ENCODE assay signal across 1 cellular context in the genomic region with DNA sequence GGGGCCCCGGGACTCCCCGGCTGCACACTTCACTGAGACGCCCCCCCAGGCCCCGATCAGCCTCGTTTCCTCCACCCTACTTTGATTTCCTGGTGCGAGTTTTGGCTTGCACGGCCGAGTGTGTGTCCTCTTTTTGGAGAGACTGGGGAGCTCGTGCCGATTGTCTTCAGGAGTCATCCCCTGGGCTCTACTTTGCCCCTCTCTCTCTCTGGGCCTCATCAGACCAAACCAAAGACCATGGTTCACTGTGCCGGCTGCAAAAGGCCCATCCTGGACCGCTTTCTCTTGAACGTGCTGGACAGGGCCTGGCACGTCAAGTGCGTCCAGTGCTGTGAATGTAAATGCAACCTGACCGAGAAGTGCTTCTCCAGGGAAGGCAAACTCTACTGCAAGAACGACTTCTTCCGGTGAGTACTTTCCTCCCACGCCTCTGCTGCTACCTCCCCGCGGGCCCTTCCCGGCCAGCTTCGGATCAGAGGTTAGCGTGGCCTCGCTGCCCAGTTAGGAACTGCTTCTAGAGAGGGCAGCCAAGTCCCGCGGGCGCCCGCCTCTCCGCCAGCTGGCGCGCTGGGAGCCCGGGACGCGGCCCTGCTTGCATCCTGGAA.
A peak's percentile ranks its signal among the peaks of the same experiment; 100 is the strongest.
TF ChIP-seq lines count a peak whose summit lies in the region.

No MANE protein-coding gene starts in this region.

TF ChIP-seq in Ishikawa, 13 proteins besides CTCF, POLR2A, EP300 and RAD21 (continued from another document):
- TF ChIP-seq, protein P1, sequence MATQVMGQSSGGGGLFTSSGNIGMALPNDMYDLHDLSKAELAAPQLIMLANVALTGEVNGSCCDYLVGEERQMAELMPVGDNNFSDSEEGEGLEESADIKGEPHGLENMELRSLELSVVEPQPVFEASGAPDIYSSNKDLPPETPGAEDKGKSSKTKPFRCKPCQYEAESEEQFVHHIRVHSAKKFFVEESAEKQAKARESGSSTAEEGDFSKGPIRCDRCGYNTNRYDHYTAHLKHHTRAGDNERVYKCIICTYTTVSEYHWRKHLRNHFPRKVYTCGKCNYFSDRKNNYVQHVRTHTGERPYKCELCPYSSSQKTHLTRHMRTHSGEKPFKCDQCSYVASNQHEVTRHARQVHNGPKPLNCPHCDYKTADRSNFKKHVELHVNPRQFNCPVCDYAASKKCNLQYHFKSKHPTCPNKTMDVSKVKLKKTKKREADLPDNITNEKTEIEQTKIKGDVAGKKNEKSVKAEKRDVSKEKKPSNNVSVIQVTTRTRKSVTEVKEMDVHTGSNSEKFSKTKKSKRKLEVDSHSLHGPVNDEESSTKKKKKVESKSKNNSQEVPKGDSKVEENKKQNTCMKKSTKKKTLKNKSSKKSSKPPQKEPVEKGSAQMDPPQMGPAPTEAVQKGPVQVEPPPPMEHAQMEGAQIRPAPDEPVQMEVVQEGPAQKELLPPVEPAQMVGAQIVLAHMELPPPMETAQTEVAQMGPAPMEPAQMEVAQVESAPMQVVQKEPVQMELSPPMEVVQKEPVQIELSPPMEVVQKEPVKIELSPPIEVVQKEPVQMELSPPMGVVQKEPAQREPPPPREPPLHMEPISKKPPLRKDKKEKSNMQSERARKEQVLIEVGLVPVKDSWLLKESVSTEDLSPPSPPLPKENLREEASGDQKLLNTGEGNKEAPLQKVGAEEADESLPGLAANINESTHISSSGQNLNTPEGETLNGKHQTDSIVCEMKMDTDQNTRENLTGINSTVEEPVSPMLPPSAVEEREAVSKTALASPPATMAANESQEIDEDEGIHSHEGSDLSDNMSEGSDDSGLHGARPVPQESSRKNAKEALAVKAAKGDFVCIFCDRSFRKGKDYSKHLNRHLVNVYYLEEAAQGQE (IDR thresholded peaks at IDR 0.05; ENCODE audit: low read depth) = peak; percentile 74
- TF ChIP-seq ZBTB7A (IDR thresholded peaks at IDR 0.05; ENCODE audit: low read depth) = 0 out of 2 replicates have a peak, but pooled peaks have one; percentile 30
- TF ChIP-seq, protein P2, sequence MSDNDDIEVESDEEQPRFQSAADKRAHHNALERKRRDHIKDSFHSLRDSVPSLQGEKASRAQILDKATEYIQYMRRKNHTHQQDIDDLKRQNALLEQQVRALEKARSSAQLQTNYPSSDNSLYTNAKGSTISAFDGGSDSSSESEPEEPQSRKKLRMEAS (IDR thresholded peaks at IDR 0.05) = no peak
- TF ChIP-seq TCF12 (IDR thresholded peaks at IDR 0.05; ENCODE audit: low read depth) = no peak
TF ChIP-seq in Ishikawa: peak in this region for 3.
